ENCODE assay signal across 15 cellular contexts in genomic region chr21:25896657-25897056, GRCh38.
DNase-seq lines count a peak whose midpoint lies in the region; ATAC-seq, FAIRE-seq and TF ChIP-seq lines count a peak whose summit lies in the region.
"Had no signal": no experiment of that assay in that cellular context is flagged by ENCODE, and none has a peak within 500 bp of the region (broad histone marks: within the 10 kb centered on the region; RNA-seq: fewer than 3 reads in every experiment).

No MANE protein-coding gene starts in this region.

- H3K27ac Mint-ChIP-seq in activated CD4-positive, alpha-beta T cell treated with anti-CD3 and anti-CD28 coated beads, Interleukin-2, amount 10 ng/mL, durations not matched to agents 24 days and 14 days: no peak overlapping the region
- H3K27ac Mint-ChIP-seq in T-helper 17 cell (peak overlapping the region; percentile 4), endothelial cell (ENCODE audit: unreplicated experiment) (no peak overlapping the region), Calu3 (ENCODE audit: unreplicated experiment) (no peak overlapping the region)

- no peak overlapping the region for H3K9ac ChIP-seq in kidney (ENCODE audit: low read length in 2 of 2)

- H3K9me3 ChIP-seq in T-helper 17 cell (ENCODE audit: control insufficient read depth, low read length, poor library complexity, severe bottlenecking) (no peaks in the 10 kb centered on the region), kidney (ENCODE audit: control insufficient read depth in 1 of 2, low read length in 2 of 2) (no peaks in the 10 kb centered on the region)

- in situ Hi-C loops in brain microvascular endothelial cell (cut with HindIII; ENCODE audit: low pct_ligation_motif_present, low sequenced_read_pairs): loop anchor here (25.0 kb wide), 1 partner anchor 266 kb away; the partner anchor contains the start of gene APP

- H3K27me3 Mint-ChIP-seq in activated CD4-positive, alpha-beta T cell treated with anti-CD3 and anti-CD28 coated beads, Interleukin-2, amount 10 ng/mL, durations not matched to agents 24 days and 14 days: no peaks in the 10 kb centered on the region
- H3K27me3 Mint-ChIP-seq in T-helper 17 cell: no peaks in the 10 kb centered on the region
- peaks cover 5% of the 10 kb centered on the region for H3K27me3 Mint-ChIP-seq in endothelial cell (ENCODE audit: unreplicated experiment)
- no peaks in the 10 kb centered on the region for H3K27me3 Mint-ChIP-seq in Calu3 (ENCODE audit: unreplicated experiment)

- peaks cover 2 to 4% of the 10 kb centered on the region in 2 donors for H3K4me1 ChIP-seq in kidney (ENCODE audit: control insufficient read depth in 1 of 2, insufficient read depth in 1 of 2, low read depth in 1 of 2, low read length in 2 of 2)

- no peak overlapping the region for H3K4me3 Mint-ChIP-seq in activated CD4-positive, alpha-beta T cell treated with anti-CD3 and anti-CD28 coated beads, Interleukin-2, amount 10 ng/mL, durations not matched to agents 24 days and 14 days
- H3K4me3 Mint-ChIP-seq in T-helper 17 cell (no peak overlapping the region), endothelial cell (ENCODE audit: unreplicated experiment) (peak overlapping the region; percentile 53), Calu3 (ENCODE audit: low read depth, unreplicated experiment) (no peak overlapping the region)

- H3K36me3 Mint-ChIP-seq in activated CD4-positive, alpha-beta T cell treated with anti-CD3 and anti-CD28 coated beads, Interleukin-2, amount 10 ng/mL, durations not matched to agents 24 days and 14 days (ENCODE audit: low read depth): peaks cover 4% of the 10 kb centered on the region
- H3K36me3 Mint-ChIP-seq in T-helper 17 cell (ENCODE audit: low read depth): no peaks in the 10 kb centered on the region
- H3K36me3 Mint-ChIP-seq in endothelial cell (ENCODE audit: low read depth, unreplicated experiment): peaks cover 57% of the 10 kb centered on the region
- H3K36me3 Mint-ChIP-seq in Calu3 (ENCODE audit: insufficient read depth, unreplicated experiment): peaks cover 8% of the 10 kb centered on the region

- TF ChIP-seq CTCF in endothelial cell (IDR thresholded peaks at IDR 0.05; ENCODE audit: unreplicated experiment) (no peak), kidney (IDR thresholded peaks at IDR 0.05; ENCODE audit: borderline replicate concordance, extremely low read depth, insufficient read depth) (no peak), Calu3 (IDR thresholded peaks at IDR 0.05; ENCODE audit: unreplicated experiment) (no peak), brain microvascular endothelial cell (IDR thresholded peaks at IDR 0.05; ENCODE audit: low read depth, low read length, missing control alignments) (no peak)

- H3K27ac ChIP-seq in substantia nigra (ENCODE audit: low read depth, low read length, poor library complexity, severe bottlenecking) (peak overlapping the region; percentile 43), kidney (ENCODE audit: low read depth in 2 of 2, low read length in 2 of 2) (peak overlapping the region in 1 of 2 donors; percentile 0), brain microvascular endothelial cell (no peak overlapping the region)

- CTCF ChIA-PET in Calu3 (lab: Charles Lee): no interaction called here

- H3K9me3 Mint-ChIP-seq in activated CD4-positive, alpha-beta T cell treated with anti-CD3 and anti-CD28 coated beads, Interleukin-2, amount 10 ng/mL, durations not matched to agents 24 days and 14 days: no peaks in the 10 kb centered on the region
- H3K9me3 Mint-ChIP-seq in endothelial cell (ENCODE audit: unreplicated experiment): no peaks in the 10 kb centered on the region
- H3K9me3 Mint-ChIP-seq in Calu3 (ENCODE audit: low read depth, unreplicated experiment): no peaks in the 10 kb centered on the region

- intact Hi-C loops in activated CD4-positive, alpha-beta T cell treated with anti-CD3 and anti-CD28 coated beads, Interleukin-2, amount 10 ng/mL, durations not matched to agents 24 days and 14 days (cut with micrococcal nuclease): loop anchor here (5.0 kb wide), 1 partner anchor 821 kb away; no protein-coding TSS in a partner anchor
- intact Hi-C loops in kidney (cut with DNase I): no loop called here
- intact Hi-C loops in Calu3 (cut with micrococcal nuclease; ENCODE audit: unreplicated experiment): no loop called here

- no peak for ATAC-seq in T-helper 17 cell

- H3K27me3 ChIP-seq in brain microvascular endothelial cell (replicated peaks): no peaks in the 10 kb centered on the region

- H3K4me3 ChIP-seq in kidney (ENCODE audit: low read length in 2 of 2) (no peak overlapping the region), brain microvascular endothelial cell (ENCODE audit: low read depth, low read length) (no peak overlapping the region)

- no peak for FAIRE-seq in kidney (lab: Jason Lieb, UNC)

- peak; percentile 48 for DNase-seq in activated CD4-positive, alpha-beta T cell treated with anti-CD3 and anti-CD28 coated beads, Interleukin-2, amount 10 ng/mL, durations not matched to agents 24 days and 14 days
- DNase-seq in activated CD4-positive, alpha-beta T cell treated with anti-CD3 and anti-CD28 coated beads for 48 hours: no peak
- no peak for DNase-seq in T-helper 17 cell
- no peak for DNase-seq in endothelial cell (ENCODE audit: low spot score)
- DNase-seq in substantia nigra (lab: John Stamatoyannopoulos, UW): no peak
- no peak for DNase-seq in kidney
- DNase-seq in Calu3: no peak
- DNase-seq in brain microvascular endothelial cell: no peak
- DNase-seq: 8988T, DMS153, HCEC 1CT, NCI-H187, NCI-H345, NCI-H526, RPMI8226 had no signal

- H3K36me3 ChIP-seq in kidney (ENCODE audit: control insufficient read depth in 1 of 2, insufficient read depth in 2 of 2, low read length in 2 of 2) (peaks cover 5% of the 10 kb centered on the region in 2 donors), brain microvascular endothelial cell (replicated peaks) (peaks cover 21% of the 10 kb centered on the region)

- BruUV-seq in Calu3 (replicated peaks; lab: Mats Ljungman, UMichigan): no TSS peak

- H3K4me1 Mint-ChIP-seq in activated CD4-positive, alpha-beta T cell treated with anti-CD3 and anti-CD28 coated beads, Interleukin-2, amount 10 ng/mL, durations not matched to agents 24 days and 14 days: peaks cover 5% of the 10 kb centered on the region
- H3K4me1 Mint-ChIP-seq in T-helper 17 cell (no peaks in the 10 kb centered on the region), endothelial cell (ENCODE audit: unreplicated experiment) (peaks cover 26% of the 10 kb centered on the region), Calu3 (ENCODE audit: low read depth, unreplicated experiment) (no peaks in the 10 kb centered on the region)
